In the genomic region with DNA sequence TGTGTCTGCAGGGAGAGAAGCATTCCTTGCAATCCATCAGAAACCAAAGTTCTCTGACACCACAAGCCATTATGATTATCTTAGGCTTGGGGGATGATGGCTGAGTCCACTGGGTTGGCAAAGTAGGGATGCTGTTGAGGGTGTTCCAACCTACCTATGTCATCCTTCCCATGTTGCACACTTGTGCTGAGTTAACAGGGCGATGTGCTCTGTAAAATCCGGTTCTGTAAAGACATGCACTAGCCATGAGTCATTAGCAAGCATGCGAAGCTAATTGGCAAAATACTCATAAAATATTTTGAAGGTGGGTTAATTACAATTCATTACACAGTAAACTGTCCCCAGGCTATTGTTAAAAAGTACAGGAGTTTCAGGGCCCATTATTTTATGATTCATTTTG, we compare ENCODE assay signal across 20 cellular contexts.
DNase-seq lines count a peak whose midpoint lies in the region; ATAC-seq and TF ChIP-seq lines count a peak whose summit lies in the region.
"Had no signal": no experiment of that assay in that cellular context is flagged by ENCODE, and none has a peak within 500 bp of the region (broad histone marks: within the 10 kb centered on the region; RNA-seq: fewer than 3 reads in every experiment).

No MANE protein-coding gene starts in this region.

- no peak overlapping the region for H3K4me2 ChIP-seq in PC-3 (ENCODE audit: low read length)

- H3K27ac Mint-ChIP-seq in mesothelial cell of epicardium = peak overlapping the region; percentile 39
- H3K27ac Mint-ChIP-seq: activated naive CD8-positive, alpha-beta T cell; H9 had no signal

- peak; percentile 77 for DNase-seq in Daoy (ENCODE audit: low read depth)
- peak; percentile 17 for DNase-seq in PC-3
- DNase-seq in epithelial cell of proximal tubule (ENCODE audit: low read depth) = peak; percentile 67
- DNase-seq in mesothelial cell of epicardium (ENCODE audit: low spot score in 2 of 2, unreplicated experiment in 2 of 2) = no peak
- no peak for DNase-seq in NCI-H345 treated with DMSO at 0.1 percent for 48 hours (lab: John Stamatoyannopoulos, UW; ENCODE audit: unreplicated experiment)
- DNase-seq: activated CD4-positive, alpha-beta T cell treated with anti-CD3 and anti-CD28 coated beads, Interleukin-2, amount 50 U/mL, for 48 hours; activated T-cell treated with anti-CD3 and anti-CD28 coated beads, Interleukin-2, amount 50 U/mL, for 4 hours; Calu3; effector CD8-positive, alpha-beta T cell; GF-D8; H9; NCI-H1930; NCI-H524; occipital lobe; right lobe of liver had no signal

- no peak overlapping the region for H2AFZ ChIP-seq in PC-3 (ENCODE audit: low read length)

- H3K27ac ChIP-seq in PC-3 (ENCODE audit: low read length) = no peak overlapping the region
- H3K27ac ChIP-seq: cardiac muscle cell, right lobe of liver had no signal

- H3K79me2 ChIP-seq in PC-3 (ENCODE audit: low read length) = no peaks in the 10 kb centered on the region

- no peak for TF ChIP-seq CTCF in PC-3 (conservative IDR thresholded peaks at IDR 0.05; ENCODE audit: low read depth, low read length)
- TF ChIP-seq CTCF in epithelial cell of proximal tubule (conservative IDR thresholded peaks at IDR 0.05; ENCODE audit: low read depth, low read length) = no peak
- TF ChIP-seq CTCF in mesothelial cell of epicardium (IDR thresholded peaks at IDR 0.05; ENCODE audit: unreplicated experiment) = no peak

- H3K9ac ChIP-seq in PC-3 (ENCODE audit: low read length) = no peak overlapping the region

- H3K27me3 Mint-ChIP-seq in mesothelial cell of epicardium (ENCODE audit: low read depth) = peaks cover 9% of the 10 kb centered on the region
- H3K27me3 Mint-ChIP-seq: activated naive CD8-positive, alpha-beta T cell had no signal

- no peaks in the 10 kb centered on the region for H3F3A ChIP-seq in PC-3 (ENCODE audit: low read length, unreplicated experiment)

- POLR2A ChIA-PET in PC-3 (lab: Charles Lee; ENCODE audit: unreplicated experiment) = no interaction called here

- no peaks in the 10 kb centered on the region for H3K36me3 ChIP-seq in PC-3 (ENCODE audit: low read depth, low read length)
- H3K36me3 ChIP-seq: cardiac muscle cell, right lobe of liver had no signal

- BruUV-seq in PC-3 (replicated peaks; lab: Mats Ljungman, UMichigan) = no TSS peak

- no peak overlapping the region for H3K4me3 Mint-ChIP-seq in mesothelial cell of epicardium
- H3K4me3 Mint-ChIP-seq: activated naive CD8-positive, alpha-beta T cell; activated T-cell treated with anti-CD3 and anti-CD28 coated beads, Interleukin-2, amount 50 U/mL, for 4 hours; H9 had no signal

- H3K9me2 ChIP-seq in PC-3 (replicated peaks; ENCODE audit: low read length) = no peaks in the 10 kb centered on the region

- intact Hi-C loops in PC-3 (cut with micrococcal nuclease) = no loop called here

- H3K27me3 ChIP-seq in PC-3 (ENCODE audit: low read length) = peaks cover 86% of the 10 kb centered on the region
- H3K27me3 ChIP-seq: cardiac muscle cell, right lobe of liver had no signal

- ATAC-seq in PC-3 (no peak), HG03139 (IDR thresholded peaks at IDR 0.05; ENCODE audit: unreplicated experiment) (no peak), GM19467 (IDR thresholded peaks at IDR 0.05; ENCODE audit: unreplicated experiment) (no peak), HG03280 (IDR thresholded peaks at IDR 0.05; ENCODE audit: unreplicated experiment) (no peak)
- ATAC-seq: activated T-cell treated with anti-CD3 and anti-CD28 coated beads, Interleukin-2, amount 50 U/mL, for 4 hours; right lobe of liver had no signal

- CTCF ChIA-PET in PC-3 (lab: Charles Lee) = no interaction called here

- peaks cover 39% of the 10 kb centered on the region for H3K4me1 Mint-ChIP-seq in mesothelial cell of epicardium

- no peak overlapping the region for H3K4me3 ChIP-seq in PC-3 (ENCODE audit: low read length)
- H3K4me3 ChIP-seq in epithelial cell of proximal tubule (ENCODE audit: low read depth, low read length) = no peak overlapping the region
- H3K4me3 ChIP-seq: cardiac muscle cell, right lobe of liver had no signal

- no peaks in the 10 kb centered on the region for H3K4me1 ChIP-seq in PC-3 (ENCODE audit: insufficient read depth, low read length)
- H3K4me1 ChIP-seq: right lobe of liver had no signal

- H3K36me3 Mint-ChIP-seq in mesothelial cell of epicardium = no peaks in the 10 kb centered on the region
- H3K36me3 Mint-ChIP-seq: activated naive CD8-positive, alpha-beta T cell had no signal

- H4K20me1 ChIP-seq in PC-3 (ENCODE audit: low read length) = no peaks in the 10 kb centered on the region

- H3K9me3 ChIP-seq in PC-3 (ENCODE audit: low read length) = no peaks in the 10 kb centered on the region
- H3K9me3 ChIP-seq: right lobe of liver had no signal

- no peaks in the 10 kb centered on the region for H3K9me3 Mint-ChIP-seq in mesothelial cell of epicardium
- H3K9me3 Mint-ChIP-seq: H9 had no signal

Comparison
In these comparisons a context has a peak if more than half of its experiments do, and no peak if none do; other contexts are left out.
1. DNase-seq: peak in Daoy (single experiment), PC-3 (single experiment) and epithelial cell of proximal tubule (single experiment); none in mesothelial cell of epicardium (0 of 2) and NCI-H345 treated with DMSO at 0.1 percent for 48 hours (single experiment).